ENCODE assay signal across 9 cellular contexts in genomic region chr13:57633950-57634828, GRCh38. TPM values are rescaled to one million over a fixed set of nuclear protein-coding genes. Genes with fewer than 3 reads are reported as not detected.
DNase-seq lines count a peak whose midpoint lies in the region; ATAC-seq lines count a peak whose summit lies in the region.
"Had no signal": no experiment of that assay in that cellular context is flagged by ENCODE, and none has a peak within 500 bp of the region (broad histone marks: within the 10 kb centered on the region; RNA-seq: fewer than 3 reads in every experiment).

No MANE protein-coding gene starts in this region.

- peaks cover 19 to 27% (median 26%) of the 10 kb centered on the region in 3 donors for H3K4me1 Mint-ChIP-seq in CD8-positive, alpha-beta memory T cell
- H3K4me1 Mint-ChIP-seq in activated naive CD8-positive, alpha-beta T cell treated with anti-CD3 and anti-CD28 coated beads, Interleukin-2, amount 50 U/mL, for 24 hours: peaks cover 34% of the 10 kb centered on the region

- no peak for ATAC-seq in activated naive CD8-positive, alpha-beta T cell treated with anti-CD3 and anti-CD28 coated beads, Interleukin-2, amount 50 U/mL, for 24 hours
- ATAC-seq in GM21576 (IDR thresholded peaks at IDR 0.05; ENCODE audit: unreplicated experiment) (no peak), GM21529 (IDR thresholded peaks at IDR 0.05; ENCODE audit: unreplicated experiment) (no peak)
- ATAC-seq: K562 had no signal

- H3K4me1 ChIP-seq in CD8-positive, alpha-beta memory T cell (ENCODE audit: insufficient read depth, low read length): peaks cover 11% of the 10 kb centered on the region

- H3K27ac Mint-ChIP-seq in CD8-positive, alpha-beta memory T cell: no peak overlapping the region
- H3K27ac Mint-ChIP-seq in activated naive CD8-positive, alpha-beta T cell treated with anti-CD3 and anti-CD28 coated beads, Interleukin-2, amount 50 U/mL, for 24 hours: no peak overlapping the region

- H3K9me3 ChIP-seq in CD8-positive, alpha-beta memory T cell (ENCODE audit: low read length): no peaks in the 10 kb centered on the region

- no peaks in the 10 kb centered on the region for H3K36me3 ChIP-seq in CD8-positive, alpha-beta memory T cell (ENCODE audit: insufficient read depth, low read length)

- peak overlapping the region in 5 of 7 donors; percentile 30 to 78 (median 55) for H3K4me3 Mint-ChIP-seq in CD8-positive, alpha-beta memory T cell
- H3K4me3 Mint-ChIP-seq in activated naive CD8-positive, alpha-beta T cell treated with anti-CD3 and anti-CD28 coated beads, Interleukin-2, amount 50 U/mL, for 24 hours: peak overlapping the region; percentile 40

- H3K36me3 Mint-ChIP-seq in CD8-positive, alpha-beta memory T cell: no peaks in the 10 kb centered on the region
- peaks cover 11% of the 10 kb centered on the region for H3K36me3 Mint-ChIP-seq in activated naive CD8-positive, alpha-beta T cell treated with anti-CD3 and anti-CD28 coated beads, Interleukin-2, amount 50 U/mL, for 24 hours (ENCODE audit: low read depth)

- no peak for DNase-seq in CD8-positive, alpha-beta memory T cell
- DNase-seq in activated naive CD8-positive, alpha-beta T cell treated with anti-CD3 and anti-CD28 coated beads, Interleukin-2, amount 50 U/mL, for 24 hours: peak; percentile 1
- DNase-seq in hypothalamus (lab: John Stamatoyannopoulos, UW) (peak in 46 of 51 donors; percentile 5 to 86 (median 57)), posterior cingulate gyrus (peak; percentile 24 to 88 (median 56)), GOT3 (lab: John Stamatoyannopoulos, UW) (no peak), NCI-H1105 (lab: John Stamatoyannopoulos, UW) (no peak)

- H3K27ac ChIP-seq in CD8-positive, alpha-beta memory T cell (ENCODE audit: low read depth, low read length): no peak overlapping the region

- peaks cover 27 to 40% of the 10 kb centered on the region in 2 donors for H3K27me3 Mint-ChIP-seq in CD8-positive, alpha-beta memory T cell
- H3K27me3 Mint-ChIP-seq in activated naive CD8-positive, alpha-beta T cell treated with anti-CD3 and anti-CD28 coated beads, Interleukin-2, amount 50 U/mL, for 24 hours: peaks cover 55% of the 10 kb centered on the region

- H3K4me3 ChIP-seq in CD8-positive, alpha-beta memory T cell (ENCODE audit: low read length): no peak overlapping the region
- H3K4me3 ChIP-seq: K562 had no signal

- peaks cover 10% of the 10 kb centered on the region for H3K27me3 ChIP-seq in CD8-positive, alpha-beta memory T cell (ENCODE audit: insufficient read depth, low read length, poor library complexity, severe bottlenecking)

- POLR2A ChIA-PET in CD8-positive, alpha-beta memory T cell (lab: Charles Lee): no interaction called here

- H3K9me3 Mint-ChIP-seq in CD8-positive, alpha-beta memory T cell: peaks cover 0 to 17% (median 7%) of the 10 kb centered on the region in 5 donors
- H3K9me3 Mint-ChIP-seq in activated naive CD8-positive, alpha-beta T cell treated with anti-CD3 and anti-CD28 coated beads, Interleukin-2, amount 50 U/mL, for 24 hours: peaks cover 6% of the 10 kb centered on the region

- CTCF ChIA-PET in CD8-positive, alpha-beta memory T cell (lab: Charles Lee): no interaction called here

- intact Hi-C loops in posterior cingulate gyrus (cut with DNase I): loop anchor here (5.0 kb wide), 1 partner anchor 83 kb away; no protein-coding TSS in a partner anchor

RNA-seq across cellular contexts. Expression of gene PCDH17, which starts 2.6 kb away (rescaled TPM):
- total RNA-seq in CD8-positive, alpha-beta memory T cell: not detected
- not detected for polyA plus RNA-seq in CD8-positive, alpha-beta memory T cell
- total RNA-seq: K562 had no signal
- polyA plus RNA-seq: K562 had no signal

Comparison
In these comparisons a context has a peak if more than half of its experiments do, and no peak if none do; other contexts are left out.
1. DNase-seq: peak in activated naive CD8-positive, alpha-beta T cell treated with anti-CD3 and anti-CD28 coated beads, Interleukin-2, amount 50 U/mL, for 24 hours (single experiment), hypothalamus (46 of 51) and posterior cingulate gyrus (10 of 10); none in CD8-positive, alpha-beta memory T cell (0 of 5), GOT3 (single experiment) and NCI-H1105 (single experiment).